In genomic region chr19:38402967-38403674, GRCh38 we compare ENCODE assay signal across 8 cellular contexts. TPM values are rescaled to one million over a fixed set of nuclear protein-coding genes. Genes with fewer than 3 reads are reported as not detected.
A peak's percentile ranks its signal among the peaks of the same experiment; 100 is the strongest.
DNase-seq lines count a peak whose midpoint lies in the region; ATAC-seq and TF ChIP-seq lines count a peak whose summit lies in the region.

Gene FAM98C (plus strand): TSS chr19:38403093. CDS start chr19:38403154, 61 bp downstream.

- POLR2A ChIA-PET in activated CD4-positive, alpha-beta T cell treated with anti-CD3 and anti-CD28 coated beads for 36 hours (lab: Charles Lee): interaction anchor here (0.7 to 1.8 kb wide), 10 partner anchors 9 to 528 kb away, joined by 3 to 9 read pairs (median 3); partner anchors contain the start of genes EIF3K, GGN, MRPS12 and PSMD8

- no peaks in the 10 kb centered on the region for H3K4me1 ChIP-seq in BE2C

- peak within 1 kb of the TSS; percentile 84 for H3K4me3 Mint-ChIP-seq in activated CD4-positive, alpha-beta T cell treated with anti-CD3 and anti-CD28 coated beads for 36 hours

- no peaks in the 10 kb centered on the region; the same call in 1 of the 2 replicates for H3K27me3 ChIP-seq in BE2C

- H3K36me3 Mint-ChIP-seq in activated CD4-positive, alpha-beta T cell treated with anti-CD3 and anti-CD28 coated beads for 36 hours (ENCODE audit: low read depth): peaks cover 14% of the 10 kb centered on the region

- H3K36me3 ChIP-seq in BE2C: no peaks in the 10 kb centered on the region

- no peaks in the 10 kb centered on the region for H3K9me3 ChIP-seq in BE2C

- H3K4me1 Mint-ChIP-seq in activated CD4-positive, alpha-beta T cell treated with anti-CD3 and anti-CD28 coated beads for 36 hours: peaks cover 16% of the 10 kb centered on the region

- no peaks in the 10 kb centered on the region for H3K9me3 Mint-ChIP-seq in activated CD4-positive, alpha-beta T cell treated with anti-CD3 and anti-CD28 coated beads for 36 hours (ENCODE audit: low read depth)

- DNase-seq in BE2C: peak; percentile 97
- DNase-seq in GM19238 (ENCODE audit: insufficient read length, low spot score): peak; percentile 100
- peak; percentile 93 for DNase-seq in NCI-H510A treated with DMSO at 0.1 percent for 48 hours (lab: John Stamatoyannopoulos, UW)
- peak; percentile 99 for DNase-seq in activated CD4-positive, alpha-beta T cell treated with anti-CD3 and anti-CD28 coated beads for 36 hours
- peak; percentile 97 for DNase-seq in choroid plexus epithelial cell (ENCODE audit: low read depth)
- peak; percentile 96 for DNase-seq in left colon
- DNase-seq in stimulated activated CD4-positive, alpha-beta T cell treated with anti-CD3 and anti-CD28 coated beads, Interleukin-1b, Interleukin-23, amount 100 ng/mL, for 48 hours: peak; percentile 97

- H3K27ac Mint-ChIP-seq in activated CD4-positive, alpha-beta T cell treated with anti-CD3 and anti-CD28 coated beads for 36 hours: peak within 1 kb of the TSS; percentile 85

- peak within 1 kb of the TSS; percentile 69 for H3K4me3 ChIP-seq in BE2C (ENCODE audit: low read depth, low read length)
- peak within 1 kb of the TSS; percentile 90 for H3K4me3 ChIP-seq in choroid plexus epithelial cell (ENCODE audit: low read depth, low read length)

- CTCF ChIA-PET in activated CD4-positive, alpha-beta T cell treated with anti-CD3 and anti-CD28 coated beads for 36 hours (lab: Charles Lee): interaction anchor here (0.5 to 3.1 kb wide), 53 partner anchors 8 to 549 kb away, joined by 3 to 30 read pairs (median 4); partner anchors contain the start of genes ACTN4, CATSPERG, ECH1 and EIF3K

- TF ChIP-seq CTCF in BE2C (IDR thresholded peaks at IDR 0.05; ENCODE audit: low read depth, low read length) (peak; percentile 82), choroid plexus epithelial cell (conservative IDR thresholded peaks at IDR 0.05; ENCODE audit: low read depth, low read length) (peak; percentile 71)

- intact Hi-C loops in activated CD4-positive, alpha-beta T cell treated with anti-CD3 and anti-CD28 coated beads for 36 hours (cut with DNase I, micrococcal nuclease): loop anchor here (1.0 to 5.0 kb wide), 17 partner anchors 15 to 527 kb away; partner anchors contain the start of genes MRPS12 (in 2 of the 2), PSMD8 (in 2 of the 2), SARS2 (in 2 of the 2) and EIF3K (in 1 of the 2)
- intact Hi-C loops in left colon (cut with DNase I, micrococcal nuclease): loop anchor here in 1 of 2 donors (5.0 kb wide), 1 partner anchor 229 kb away; no protein-coding TSS in a partner anchor

- H3K27me3 Mint-ChIP-seq in activated CD4-positive, alpha-beta T cell treated with anti-CD3 and anti-CD28 coated beads for 36 hours: no peaks in the 10 kb centered on the region

- ATAC-seq in HG03442 (IDR thresholded peaks at IDR 0.05; ENCODE audit: unreplicated experiment): peak; percentile 88
- ATAC-seq in activated CD4-positive, alpha-beta T cell treated with anti-CD3 and anti-CD28 coated beads for 36 hours: peak; percentile 99
- peak; percentile 95 for ATAC-seq in left colon

RNA-seq across cellular contexts. Expression of gene FAM98C, which starts in this region (rescaled TPM):
- polyA plus RNA-seq in BE2C (2012; ENCODE audit: insufficient read depth, insufficient read length, low read depth): 32.1 TPM
- 10 to 100 TPM; 19.6 to 24.8 TPM for total RNA-seq in activated CD4-positive, alpha-beta T cell treated with anti-CD3 and anti-CD28 coated beads for 36 hours
- 10 to 100 TPM; 33.2 to 37.4 TPM for total RNA-seq in left colon

Comparison
In these comparisons a context has a peak if more than half of its experiments do, and no peak if none do; other contexts are left out.
1. Peak in every context shown above with its lines: DNase-seq, ATAC-seq and H3K4me3 ChIP-seq.